Comparison of ENCODE assay signal across 24 cellular contexts in genomic region chr6:170047813-170048212, GRCh38.
DNase-seq lines count a peak whose midpoint lies in the region; ATAC-seq and TF ChIP-seq lines count a peak whose summit lies in the region.
"Had no signal": no experiment of that assay in that cellular context is flagged by ENCODE, and none has a peak within 500 bp of the region (broad histone marks: within the 10 kb centered on the region; RNA-seq: fewer than 3 reads in every experiment).

No MANE protein-coding gene starts in this region.

- H3K9me3 ChIP-seq in RWPE2 (ENCODE audit: severe bottlenecking) = no peaks in the 10 kb centered on the region
- no peaks in the 10 kb centered on the region for H3K9me3 ChIP-seq in esophagus squamous epithelium
- H3K9me3 ChIP-seq in ovary = no peaks in the 10 kb centered on the region
- no peaks in the 10 kb centered on the region for H3K9me3 ChIP-seq in upper lobe of right lung
- H3K9me3 ChIP-seq: body of pancreas, MG63, thyroid gland had no signal

- H3K4me1 ChIP-seq in RWPE2 (ENCODE audit: insufficient read depth, poor library complexity, severe bottlenecking) (no peaks in the 10 kb centered on the region), esophagus squamous epithelium (peaks cover 3 to 32% (median 19%) of the 10 kb centered on the region in 3 donors), ovary (ENCODE audit: insufficient read depth) (no peaks in the 10 kb centered on the region), upper lobe of right lung (peaks cover 14% of the 10 kb centered on the region)
- H3K4me1 ChIP-seq: body of pancreas had no signal

- H3K36me3 ChIP-seq in RWPE2 (ENCODE audit: low read depth) (no peaks in the 10 kb centered on the region), esophagus squamous epithelium (no peaks in the 10 kb centered on the region), ovary (no peaks in the 10 kb centered on the region), upper lobe of right lung (no peaks in the 10 kb centered on the region)
- H3K36me3 ChIP-seq: MG63, thyroid gland had no signal

- TF ChIP-seq POLR2A in esophagus squamous epithelium (IDR thresholded peaks at IDR 0.05) (no peak), ovary (IDR thresholded peaks at IDR 0.05) (no peak)

- WGBS in esophagus squamous epithelium, 2 donors = 88 to 93% methylated on average over 4 to 6 of the region's 6 CpGs
- 95 to 98% (median 97%) methylated on average over 6 of the region's 6 CpGs for WGBS in ovary, 3 donors

- TF ChIP-seq CTCF in RWPE2 (IDR thresholded peaks at IDR 0.05; ENCODE audit: poor library complexity, severe bottlenecking) (no peak), esophagus squamous epithelium (IDR thresholded peaks at IDR 0.05) (no peak), ovary (IDR thresholded peaks at IDR 0.05) (no peak), upper lobe of right lung (IDR thresholded peaks at IDR 0.05) (no peak)

- no peak for ATAC-seq in RWPE2 (ENCODE audit: low read depth)
- no peak for ATAC-seq in upper lobe of right lung
- ATAC-seq in GM21576 (IDR thresholded peaks at IDR 0.05; ENCODE audit: unreplicated experiment) = no peak
- no peak for ATAC-seq in GM21447 (IDR thresholded peaks at IDR 0.05; ENCODE audit: unreplicated experiment)
- ATAC-seq: body of pancreas, K562 had no signal

- H3K27me3 ChIP-seq in RWPE2 (ENCODE audit: insufficient read depth, poor library complexity, severe bottlenecking) (no peaks in the 10 kb centered on the region), esophagus squamous epithelium (peaks cover 0 to 26% (median 0%) of the 10 kb centered on the region in 4 donors), ovary (no peaks in the 10 kb centered on the region), upper lobe of right lung (no peaks in the 10 kb centered on the region)
- H3K27me3 ChIP-seq: body of pancreas, MG63, thyroid gland had no signal

- H3K4me3 ChIP-seq in RWPE2 (ENCODE audit: severe bottlenecking) = no peak overlapping the region
- H3K4me3 ChIP-seq in esophagus squamous epithelium = no peak overlapping the region
- H3K4me3 ChIP-seq in ovary = no peak overlapping the region
- H3K4me3 ChIP-seq in upper lobe of right lung = no peak overlapping the region
- H3K4me3 ChIP-seq: body of pancreas, K562, MG63, thyroid gland had no signal

- intact Hi-C loops in esophagus squamous epithelium (cut with DNase I) (no loop called here), ovary (cut with DNase I) (loop anchor here in 1 of 4 donors (2.0 kb wide), 1 partner anchor 61 kb away; no protein-coding TSS in a partner anchor), upper lobe of right lung (cut with DNase I) (no loop called here)

- no peak for TF ChIP-seq EP300 in ovary (IDR thresholded peaks at IDR 0.05)

- DNase-seq in RWPE2 (ENCODE audit: low spot score) (peak; percentile 16), esophagus squamous epithelium (lab: John Stamatoyannopoulos, UW) (no peak), ovary (peak in 3 of 5 donors; percentile 1 to 3 (median 1)), upper lobe of right lung (peak; percentile 32), NCI-H146 treated with DMSO at 0.1 percent for 48 hours (lab: John Stamatoyannopoulos, UW; ENCODE audit: unreplicated experiment) (no peak)
- DNase-seq: activated CD4-positive, alpha-beta T cell treated with anti-CD3 and anti-CD28 coated beads, Interleukin-2, amount 10 ng/mL, durations not matched to agents 24 days and 14 days; activated T-cell treated with anti-CD3 and anti-CD28 coated beads, Interleukin-2, amount 50 U/mL, for 1 hour; Calu3; cerebellar nuclear complex; effector CD8-positive, alpha-beta T cell; kidney glomerular epithelial cell; mammary epithelial cell; MG63; NCI-H146; NCI-H446; SHP77; stimulated activated naive CD8-positive, alpha-beta T cell treated with anti-CD3 and anti-CD28 coated beads, Interleukin-15, Interleukin-2, amounts not matched to agents 100 U/mL and 50 U/mL, for 24 hours; T-helper 9 cell; thyroid gland had no signal

- no peak overlapping the region for H3K27ac ChIP-seq in RWPE2 (ENCODE audit: poor library complexity, severe bottlenecking)
- H3K27ac ChIP-seq in esophagus squamous epithelium = peak overlapping the region; percentile 42 to 90 (median 68)
- no peak overlapping the region for H3K27ac ChIP-seq in ovary
- no peak overlapping the region for H3K27ac ChIP-seq in upper lobe of right lung
- H3K27ac ChIP-seq: C4-2B, thyroid gland had no signal

Comparison
In these comparisons a context has a peak if more than half of its experiments do, and no peak if none do; other contexts are left out.
1. DNase-seq: peak in RWPE2 (single experiment), ovary (3 of 5) and upper lobe of right lung (single experiment); none in esophagus squamous epithelium (single experiment) and NCI-H146 treated with DMSO at 0.1 percent for 48 hours (single experiment).
2. H3K27ac ChIP-seq: peak in esophagus squamous epithelium (4 of 4); none in RWPE2 (single experiment), ovary (0 of 2) and upper lobe of right lung (single experiment).